1 cellular context compared by ENCODE assay signal in genomic region chr6:127857051-127857637, GRCh38.
TF ChIP-seq lines count a peak whose summit lies in the region.

No MANE protein-coding gene starts in this region.

TF ChIP-seq in GM23338, 12 proteins besides CTCF, POLR2A, EP300 and RAD21:
- no peak for TF ChIP-seq REST (IDR thresholded peaks at IDR 0.05; ENCODE audit: unreplicated experiment)
- TF ChIP-seq ZNF331 (CRISPR knock-in tag; IDR thresholded peaks at IDR 0.05; ENCODE audit: low read depth) = no peak
- no peak for TF ChIP-seq NANOG (IDR thresholded peaks at IDR 0.05; ENCODE audit: borderline replicate concordance)
- no peak for TF ChIP-seq ZNF114 (CRISPR knock-in tag; IDR thresholded peaks at IDR 0.05)
- no peak for TF ChIP-seq CREB1 (CRISPR knock-in tag; IDR thresholded peaks at IDR 0.05; ENCODE audit: low read depth)
- no peak for TF ChIP-seq POLR2AphosphoS5 (IDR thresholded peaks at IDR 0.05; ENCODE audit: low read depth)
- no peak for TF ChIP-seq JUNB (IDR thresholded peaks at IDR 0.05; ENCODE audit: unreplicated experiment)
- no peak for TF ChIP-seq ZNF462 (CRISPR knock-in tag; IDR thresholded peaks at IDR 0.05)
- TF ChIP-seq STAT1 (IDR thresholded peaks at IDR 0.05; ENCODE audit: unreplicated experiment) = no peak
- TF ChIP-seq ETS1 (IDR thresholded peaks at IDR 0.05) = no peak
- no peak for TF ChIP-seq EZH2 (IDR thresholded peaks at IDR 0.05; ENCODE audit: low read depth, unreplicated experiment)
- TF ChIP-seq EZH2phosphoT487 (IDR thresholded peaks at IDR 0.05; ENCODE audit: unreplicated experiment) = no peak
